In genomic region chr10:27958383-27958782, GRCh38 we compare ENCODE assay signal across 9 cellular contexts. TPM values are rescaled to one million over a fixed set of nuclear protein-coding genes. Genes with fewer than 3 reads are reported as not detected.
DNase-seq lines count a peak whose midpoint lies in the region; ATAC-seq and FAIRE-seq lines count a peak whose summit lies in the region.
"Not testable (repeated sequence)": the region's sequence is repeated elsewhere in the genome, so short reads cannot be mapped to it uniquely, and the experiment has no call there.
"Had no signal": no experiment of that assay in that cellular context is flagged by ENCODE, and none has a peak within 500 bp of the region (broad histone marks: within the 10 kb centered on the region; RNA-seq: fewer than 3 reads in every experiment).

No MANE protein-coding gene starts in this region.

- H3K27me3 ChIP-seq in BLaER1 treated with 17β-estradiol and CSF1 and Interleukin-3, amounts not matched to agents 10 nM and 100 nM, result not testable (repeated sequence)

- not testable (repeated sequence) for H3K9me3 ChIP-seq in BLaER1 treated with 17β-estradiol and CSF1 and Interleukin-3, amounts not matched to agents 10 nM and 100 nM (replicated peaks in 1 of 11)

- not testable (repeated sequence) for H3K9ac ChIP-seq in BLaER1 treated with 17β-estradiol and CSF1 and Interleukin-3, amounts not matched to agents 10 nM and 100 nM

- DNase-seq in NAMALWA (ENCODE audit: low spot score), result peak; percentile 35
- not testable (repeated sequence) for DNase-seq in activated CD8-positive, alpha-beta memory T cell treated with anti-CD3 and anti-CD28 coated beads, Interleukin-2, amount 10 ng/mL, durations not matched to agents 7 days and 5 days

- H3K27ac Mint-ChIP-seq in activated CD8-positive, alpha-beta memory T cell treated with anti-CD3 and anti-CD28 coated beads, Interleukin-2, amount 10 ng/mL, durations not matched to agents 7 days and 5 days, result not testable (repeated sequence)

- H3K4me1 Mint-ChIP-seq in activated CD8-positive, alpha-beta memory T cell treated with anti-CD3 and anti-CD28 coated beads, Interleukin-2, amount 10 ng/mL, durations not matched to agents 7 days and 5 days, result not testable (repeated sequence)

- not testable (repeated sequence) for H3K4me1 ChIP-seq in BLaER1 treated with 17β-estradiol and CSF1 and Interleukin-3, amounts not matched to agents 10 nM and 100 nM

- H3K36me3 ChIP-seq in BLaER1 treated with 17β-estradiol and CSF1 and Interleukin-3, amounts not matched to agents 10 nM and 100 nM, result not testable (repeated sequence)

- peak overlapping the region; percentile 28 for H3K4me3 Mint-ChIP-seq in activated CD8-positive, alpha-beta memory T cell treated with anti-CD3 and anti-CD28 coated beads, Interleukin-2, amount 10 ng/mL, durations not matched to agents 7 days and 5 days

- not testable (repeated sequence) for H3K36me3 Mint-ChIP-seq in activated CD8-positive, alpha-beta memory T cell treated with anti-CD3 and anti-CD28 coated beads, Interleukin-2, amount 10 ng/mL, durations not matched to agents 7 days and 5 days

- H3K27ac ChIP-seq in BLaER1 treated with 17β-estradiol and CSF1 and Interleukin-3, amounts not matched to agents 10 nM and 100 nM, result not testable (repeated sequence)

- peak; percentile 79 for FAIRE-seq in islet of Langerhans (lab: Jason Lieb, UNC)

- H4K20me1 ChIP-seq in BLaER1 treated with 17β-estradiol and CSF1 and Interleukin-3, amounts not matched to agents 10 nM and 100 nM, result not testable (repeated sequence)

- H3K27me3 Mint-ChIP-seq in activated CD8-positive, alpha-beta memory T cell treated with anti-CD3 and anti-CD28 coated beads, Interleukin-2, amount 10 ng/mL, durations not matched to agents 7 days and 5 days, result not testable (repeated sequence)

- not testable (repeated sequence) for H3K4me3 ChIP-seq in BLaER1 treated with 17β-estradiol and CSF1 and Interleukin-3, amounts not matched to agents 10 nM and 100 nM

- CTCF ChIA-PET in activated CD8-positive, alpha-beta memory T cell treated with anti-CD3 and anti-CD28 coated beads, Interleukin-2, amount 10 ng/mL, durations not matched to agents 7 days and 5 days (lab: Charles Lee), result not testable (repeated sequence)

- H3K9me3 Mint-ChIP-seq in activated CD8-positive, alpha-beta memory T cell treated with anti-CD3 and anti-CD28 coated beads, Interleukin-2, amount 10 ng/mL, durations not matched to agents 7 days and 5 days (ENCODE audit: low read depth), result not testable (repeated sequence)

- ATAC-seq in GM18868 (IDR thresholded peaks at IDR 0.05; ENCODE audit: unreplicated experiment) (peak; percentile 91), GM21390 (IDR thresholded peaks at IDR 0.05; ENCODE audit: unreplicated experiment) (peak; percentile 80), HG02759 (IDR thresholded peaks at IDR 0.05; ENCODE audit: unreplicated experiment) (peak; percentile 55), HG03280 (IDR thresholded peaks at IDR 0.05; ENCODE audit: unreplicated experiment) (peak; percentile 65)
- peak; percentile 60 for ATAC-seq in activated CD8-positive, alpha-beta memory T cell treated with anti-CD3 and anti-CD28 coated beads, Interleukin-2, amount 10 ng/mL, durations not matched to agents 7 days and 5 days

- H3K4me2 ChIP-seq in BLaER1 treated with 17β-estradiol and CSF1 and Interleukin-3, amounts not matched to agents 10 nM and 100 nM, result peak overlapping the region; percentile 20 to 64 (median 53); a peak in 19 of 22 replicates

RNA-seq across cellular contexts. Expression of gene ODAD2, which starts 40.5 kb away (rescaled TPM):
- total RNA-seq in activated CD8-positive, alpha-beta memory T cell treated with anti-CD3 and anti-CD28 coated beads, Interleukin-2, amount 10 ng/mL, durations not matched to agents 7 days and 5 days, result not detected
- total RNA-seq: K562 had no signal
